In genomic region chr17:27524594-27524993, GRCh38 we compare ENCODE assay signal across 20 cellular contexts.
DNase-seq lines count a peak whose midpoint lies in the region; ATAC-seq, FAIRE-seq and TF ChIP-seq lines count a peak whose summit lies in the region.
"Had no signal": no experiment of that assay in that cellular context is flagged by ENCODE, and none has a peak within 500 bp of the region (broad histone marks: within the 10 kb centered on the region; RNA-seq: fewer than 3 reads in every experiment).

No MANE protein-coding gene starts in this region.

- peaks cover 30% of the 10 kb centered on the region for H3K4me1 Mint-ChIP-seq in activated T-helper 17 cell treated with anti-CD3 and anti-CD28 coated beads, Interleukin-2, amount 50 U/mL, for 72 hours
- H3K4me1 Mint-ChIP-seq in type B pancreatic cell (ENCODE audit: unreplicated experiment) (peaks cover 36% of the 10 kb centered on the region), glutamatergic neuron (ENCODE audit: low read depth, unreplicated experiment) (peaks cover 40% of the 10 kb centered on the region)

- no peak for FAIRE-seq in D721Med (lab: Jason Lieb, UNC)
- FAIRE-seq: A204.1, GM12892, HepG2, HTR-8/SVneo had no signal

- no peak overlapping the region for H3K27ac ChIP-seq in brain microvascular endothelial cell

- peak; percentile 51 for DNase-seq in D721Med (ENCODE audit: insufficient read length, low spot score)
- peak; percentile 90 for DNase-seq in NCI-H82 (lab: John Stamatoyannopoulos, UW)
- no peak for DNase-seq in type B pancreatic cell (ENCODE audit: extremely low spot score, unreplicated experiment)
- no peak for DNase-seq in glutamatergic neuron
- no peak for DNase-seq in HAP-1 (ENCODE audit: low spot score in 2 of 2)
- no peak for DNase-seq in brain microvascular endothelial cell
- DNase-seq: C1 segment of cervical spinal cord; CD8-positive, alpha-beta T cell; COR-L47; DND-41; GDM1; GOT3; H9; HFFc6 had no signal

- H3K36me3 ChIP-seq in HAP-1 (replicated peaks) (no peaks in the 10 kb centered on the region), brain microvascular endothelial cell (replicated peaks) (no peaks in the 10 kb centered on the region)

- no peak overlapping the region for H3K4me3 Mint-ChIP-seq in activated T-helper 17 cell treated with anti-CD3 and anti-CD28 coated beads, Interleukin-2, amount 50 U/mL, for 72 hours
- no peak overlapping the region for H3K4me3 Mint-ChIP-seq in type B pancreatic cell
- H3K4me3 Mint-ChIP-seq in glutamatergic neuron (ENCODE audit: unreplicated experiment), result no peak overlapping the region
- H3K4me3 Mint-ChIP-seq: B cell; CD8-positive, alpha-beta T cell; H9; HFFc6 had no signal

- H3K4me1 ChIP-seq in HAP-1, result peaks cover 24% of the 10 kb centered on the region

- H3K27me3 Mint-ChIP-seq in activated T-helper 17 cell treated with anti-CD3 and anti-CD28 coated beads, Interleukin-2, amount 50 U/mL, for 72 hours, result no peaks in the 10 kb centered on the region
- H3K27me3 Mint-ChIP-seq in type B pancreatic cell (no peaks in the 10 kb centered on the region), glutamatergic neuron (ENCODE audit: unreplicated experiment) (peaks cover 4% of the 10 kb centered on the region)
- H3K27me3 Mint-ChIP-seq: B cell had no signal

- H3K27me3 ChIP-seq in HAP-1 (ENCODE audit: low read depth), result no peaks in the 10 kb centered on the region
- H3K27me3 ChIP-seq in brain microvascular endothelial cell (replicated peaks), result no peaks in the 10 kb centered on the region

- no peak overlapping the region for H3K4me3 ChIP-seq in HAP-1
- no peak overlapping the region for H3K4me3 ChIP-seq in brain microvascular endothelial cell (ENCODE audit: low read depth, low read length)

- peak overlapping the region; percentile 67 for H3K27ac Mint-ChIP-seq in activated T-helper 17 cell treated with anti-CD3 and anti-CD28 coated beads, Interleukin-2, amount 50 U/mL, for 72 hours
- peak overlapping the region; percentile 51 for H3K27ac Mint-ChIP-seq in type B pancreatic cell
- no peak overlapping the region for H3K27ac Mint-ChIP-seq in glutamatergic neuron (ENCODE audit: unreplicated experiment)
- H3K27ac Mint-ChIP-seq: B cell; CD8-positive, alpha-beta T cell; HFFc6 had no signal

- H3K9me3 Mint-ChIP-seq in activated T-helper 17 cell treated with anti-CD3 and anti-CD28 coated beads, Interleukin-2, amount 50 U/mL, for 72 hours, result no peaks in the 10 kb centered on the region
- H3K9me3 Mint-ChIP-seq in type B pancreatic cell (no peaks in the 10 kb centered on the region), glutamatergic neuron (ENCODE audit: unreplicated experiment) (peaks cover 3% of the 10 kb centered on the region)
- H3K9me3 Mint-ChIP-seq: CD8-positive, alpha-beta T cell; H9; HFFc6 had no signal

- no peak for ATAC-seq in activated T-helper 17 cell treated with anti-CD3 and anti-CD28 coated beads, Interleukin-2, amount 50 U/mL, for 72 hours (replicated peaks)
- ATAC-seq: CD8-positive, alpha-beta T cell; HepG2 had no signal

- no peaks in the 10 kb centered on the region for H3K36me3 Mint-ChIP-seq in activated T-helper 17 cell treated with anti-CD3 and anti-CD28 coated beads, Interleukin-2, amount 50 U/mL, for 72 hours (ENCODE audit: low read depth)
- H3K36me3 Mint-ChIP-seq in type B pancreatic cell (no peaks in the 10 kb centered on the region), glutamatergic neuron (ENCODE audit: unreplicated experiment) (no peaks in the 10 kb centered on the region)
- H3K36me3 Mint-ChIP-seq: CD8-positive, alpha-beta T cell had no signal

- in situ Hi-C loops in HAP-1 (cut with MboI; ENCODE audit: low sequenced_read_pairs), result no loop called here
- in situ Hi-C loops in brain microvascular endothelial cell (cut with HindIII; ENCODE audit: low pct_ligation_motif_present, low sequenced_read_pairs), result no loop called here

- TF ChIP-seq CTCF in D721Med (IDR thresholded peaks at IDR 0.05; ENCODE audit: insufficient read depth, missing control alignments) (no peak), type B pancreatic cell (conservative IDR thresholded peaks at IDR 0.05) (no peak), glutamatergic neuron (IDR thresholded peaks at IDR 0.05; ENCODE audit: partially characterized antibody, unreplicated experiment) (no peak), brain microvascular endothelial cell (IDR thresholded peaks at IDR 0.05; ENCODE audit: low read depth, low read length, missing control alignments) (no peak)

- no peaks in the 10 kb centered on the region for H3K9me3 ChIP-seq in HAP-1

Comparison
In these comparisons a context has a peak if more than half of its experiments do, and no peak if none do; other contexts are left out.
1. DNase-seq: peak in D721Med (single experiment) and NCI-H82 (single experiment); none in type B pancreatic cell (single experiment), glutamatergic neuron (single experiment), HAP-1 (0 of 2) and brain microvascular endothelial cell (single experiment).